In genomic region chr13:82438320-82438719, GRCh38 we compare ENCODE assay signal across 7 cellular contexts.
"Had no signal": no experiment of that assay in that cellular context is flagged by ENCODE, and none has a peak within 500 bp of the region (broad histone marks: within the 10 kb centered on the region; RNA-seq: fewer than 3 reads in every experiment).

No MANE protein-coding gene starts in this region.

- DNase-seq: GDM1, GF-D8 had no signal

- FAIRE-seq: G401.6, GM12878, GM12892, GM18507, GM19239 had no signal

- H3K4me3 ChIP-seq: GM12878 had no signal
